Comparison of ENCODE assay signal across 9 cellular contexts in genomic region chr2:72148975-72149555, GRCh38. TPM values are rescaled to one million over a fixed set of nuclear protein-coding genes. Genes with fewer than 3 reads are reported as not detected.
DNase-seq lines count a peak whose midpoint lies in the region; ATAC-seq and TF ChIP-seq lines count a peak whose summit lies in the region.
"Had no signal": no experiment of that assay in that cellular context is flagged by ENCODE, and none has a peak within 500 bp of the region (broad histone marks: within the 10 kb centered on the region; RNA-seq: fewer than 3 reads in every experiment).

No MANE protein-coding gene starts in this region.

- no peak overlapping the region for H3K27ac ChIP-seq in endodermal cell (ENCODE audit: low read depth, low read length)
- no peak overlapping the region for H3K27ac ChIP-seq in upper lobe of left lung

- no peaks in the 10 kb centered on the region for H3K36me3 ChIP-seq in endodermal cell (ENCODE audit: control insufficient read depth, insufficient read depth, low read length)
- no peaks in the 10 kb centered on the region for H3K36me3 ChIP-seq in upper lobe of left lung
- H3K36me3 ChIP-seq in BE2C: no peaks in the 10 kb centered on the region

- no peak for TF ChIP-seq POLR2A in upper lobe of left lung (IDR thresholded peaks at IDR 0.05)

- TF ChIP-seq CTCF in endodermal cell (conservative IDR thresholded peaks at IDR 0.05): no peak
- TF ChIP-seq CTCF in mesothelial cell of epicardium (IDR thresholded peaks at IDR 0.05; ENCODE audit: unreplicated experiment): no peak
- no peak for TF ChIP-seq CTCF in upper lobe of left lung (IDR thresholded peaks at IDR 0.05)
- TF ChIP-seq CTCF in BE2C (IDR thresholded peaks at IDR 0.05; ENCODE audit: low read depth, low read length): no peak

- H3K27ac Mint-ChIP-seq in T-helper 17 cell (peak overlapping the region; percentile 53), endodermal cell (no peak overlapping the region), mesothelial cell of epicardium (peak overlapping the region; percentile 98)

- 1 to 2% methylated on average over 9 to 57 of the region's 58 CpGs for WGBS in endodermal cell (ENCODE audit: insufficient coverage in 1 of 2, insufficient read length in 1 of 2), 2 experiments
- 0% methylated on average over 28 to 47 of the region's 58 CpGs for WGBS in upper lobe of left lung, 2 donors

- no peak for ATAC-seq in T-helper 17 cell
- peak in 1 of 2 donors; percentile 52 for ATAC-seq in upper lobe of left lung (ENCODE audit: low FRiP score in 2 of 2)

- peaks cover 10% of the 10 kb centered on the region for H3K36me3 Mint-ChIP-seq in T-helper 17 cell (ENCODE audit: low read depth)
- peaks cover 4% of the 10 kb centered on the region for H3K36me3 Mint-ChIP-seq in endodermal cell (ENCODE audit: low read depth)
- peaks cover 25% of the 10 kb centered on the region for H3K36me3 Mint-ChIP-seq in mesothelial cell of epicardium

- TF ChIP-seq EP300 in upper lobe of left lung (IDR thresholded peaks at IDR 0.05): no peak

- H3K9ac ChIP-seq in endodermal cell (ENCODE audit: extremely low read depth, low read length, poor library complexity, severe bottlenecking): no peak overlapping the region

- no peaks in the 10 kb centered on the region for H3K4me1 ChIP-seq in endodermal cell (ENCODE audit: control insufficient read depth, insufficient read depth, low read length)
- H3K4me1 ChIP-seq in upper lobe of left lung: peaks cover 48 to 64% (median 54%) of the 10 kb centered on the region in 4 donors
- H3K4me1 ChIP-seq in BE2C: no peaks in the 10 kb centered on the region

- H3K9me3 ChIP-seq in T-helper 17 cell (ENCODE audit: control insufficient read depth, low read length, poor library complexity, severe bottlenecking): no peaks in the 10 kb centered on the region
- H3K9me3 ChIP-seq in endodermal cell (ENCODE audit: control insufficient read depth, low read length): peaks cover 14% of the 10 kb centered on the region
- no peaks in the 10 kb centered on the region for H3K9me3 ChIP-seq in upper lobe of left lung
- no peaks in the 10 kb centered on the region for H3K9me3 ChIP-seq in BE2C

- DNase-seq in activated CD4-positive, alpha-beta T cell treated with anti-CD3 and anti-CD28 coated beads for 1 hour: peak; percentile 7
- no peak for DNase-seq in activated CD4-positive, alpha-beta T cell treated with anti-CD3 and anti-CD28 coated beads, Interleukin-2, amount 50 U/mL, for 1 hour
- DNase-seq in T-helper 17 cell (no peak), endodermal cell (peak; percentile 80), mesothelial cell of epicardium (ENCODE audit: low spot score in 2 of 2, unreplicated experiment in 2 of 2) (peak in 1 of 2 experiments; percentile 82), upper lobe of left lung (peak in 1 of 2 donors; percentile 91), BE2C (no peak), SIG-M5 (lab: John Stamatoyannopoulos, UW) (no peak)

- H3K4me3 ChIP-seq in endodermal cell (ENCODE audit: low read length): peak overlapping the region; percentile 72
- H3K4me3 ChIP-seq in upper lobe of left lung: peak overlapping the region in 3 of 4 donors; percentile 39 to 61 (median 57)
- no peak overlapping the region for H3K4me3 ChIP-seq in BE2C (ENCODE audit: low read depth, low read length)

- H3K27me3 Mint-ChIP-seq in T-helper 17 cell: peaks cover 82% of the 10 kb centered on the region
- H3K27me3 Mint-ChIP-seq in endodermal cell (ENCODE audit: insufficient read depth): peaks cover 89% of the 10 kb centered on the region
- H3K27me3 Mint-ChIP-seq in mesothelial cell of epicardium (ENCODE audit: low read depth): peaks cover 1% of the 10 kb centered on the region

- H3K4me3 Mint-ChIP-seq in T-helper 17 cell (peak overlapping the region; percentile 96), endodermal cell (peak overlapping the region; percentile 59), mesothelial cell of epicardium (peak overlapping the region; percentile 92)

- H3K27me3 ChIP-seq in endodermal cell (ENCODE audit: control insufficient read depth, insufficient read depth, low read length, poor library complexity, severe bottlenecking): peaks cover 81% of the 10 kb centered on the region
- peaks cover 1 to 58% (median 35%) of the 10 kb centered on the region in 4 donors for H3K27me3 ChIP-seq in upper lobe of left lung
- peaks cover 58% of the 10 kb centered on the region for H3K27me3 ChIP-seq in BE2C

- H3K9me3 Mint-ChIP-seq in endodermal cell (peaks cover 14% of the 10 kb centered on the region), mesothelial cell of epicardium (no peaks in the 10 kb centered on the region)

- H3K4me1 Mint-ChIP-seq in T-helper 17 cell (peaks cover 32% of the 10 kb centered on the region), endodermal cell (peaks cover 23% of the 10 kb centered on the region), mesothelial cell of epicardium (peaks cover 47% of the 10 kb centered on the region)

RNA-seq across cellular contexts. Expression of gene CYP26B1, which starts 1.4 kb away (rescaled TPM):
- total RNA-seq in T-helper 17 cell (not detected), endodermal cell (under 1 TPM; 0.09 to 0.91 TPM), mesothelial cell of epicardium (1,290 to 1,322 TPM (median 1,292 TPM) in 3 replicates), upper lobe of left lung (1 to 10 TPM in 4 of 6 donors, under 1 TPM in 1, not detected in 1; 0.89 to 4.8 (median 4.5) TPM)
- polyA plus RNA-seq in endodermal cell (2013, experiment 1 of 2): 8.0 TPM
- 7.7 TPM for polyA plus RNA-seq in endodermal cell (2013, experiment 2 of 2)
- 0.52 TPM for polyA plus RNA-seq in BE2C (2012; ENCODE audit: insufficient read depth, insufficient read length, low read depth)
- total RNA-seq: activated CD8-positive, alpha-beta memory T cell treated with anti-CD3 and anti-CD28 coated beads for 36 hours had no signal

Comparison
In these comparisons a context has a peak if more than half of its experiments do, and no peak if none do; other contexts are left out.
1. DNase-seq: peak in activated CD4-positive, alpha-beta T cell treated with anti-CD3 and anti-CD28 coated beads for 1 hour (single experiment) and endodermal cell (single experiment); none in activated CD4-positive, alpha-beta T cell treated with anti-CD3 and anti-CD28 coated beads, Interleukin-2, amount 50 U/mL, for 1 hour (single experiment), T-helper 17 cell (0 of 3), BE2C (single experiment) and SIG-M5 (single experiment).
2. RNA of gene CYP26B1, which starts 1.4 kb away (total RNA-seq): 1,290 to 1,322 TPM in mesothelial cell of epicardium; 0.89 to 4.8 TPM in upper lobe of left lung, 0.09 to 0.91 TPM in endodermal cell and not detected in T-helper 17 cell; every median in the first group is over 100 times any median in the second.
3. Peak in every context shown above with its lines, with median percentiles within 50 percentile points of each other: H3K4me3 Mint-ChIP-seq.